34 cellular contexts compared by ENCODE assay signal in the genomic region with DNA sequence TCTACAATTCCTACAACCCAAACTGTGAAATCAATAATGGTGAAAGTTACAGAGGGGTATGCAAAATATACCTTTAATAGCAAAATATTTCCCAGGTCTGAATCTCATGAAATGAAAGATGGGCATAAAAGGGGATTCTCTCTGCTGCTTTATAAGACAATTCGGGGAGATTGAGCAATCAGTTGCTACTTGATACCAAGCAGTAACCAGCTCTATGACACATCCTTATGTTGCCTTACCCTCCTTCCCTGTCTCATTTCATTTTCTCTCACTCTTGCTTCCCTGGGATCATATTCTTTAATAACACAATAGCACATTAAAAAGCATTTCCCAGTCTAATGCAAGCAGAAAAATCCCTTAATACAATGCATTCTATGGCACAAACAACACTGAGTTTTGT. TPM values are rescaled to one million over a fixed set of nuclear protein-coding genes. Genes with fewer than 3 reads are reported as not detected.
DNase-seq lines count a peak whose midpoint lies in the region; ATAC-seq, FAIRE-seq and TF ChIP-seq lines count a peak whose summit lies in the region.
"Had no signal": no experiment of that assay in that cellular context is flagged by ENCODE, and none has a peak within 500 bp of the region (broad histone marks: within the 10 kb centered on the region; RNA-seq: fewer than 3 reads in every experiment).

No MANE protein-coding gene starts in this region.

- ATAC-seq in mucosa of descending colon, result peak; percentile 49
- no peak for ATAC-seq in HG03045 (IDR thresholded peaks at IDR 0.05; ENCODE audit: unreplicated experiment)
- ATAC-seq: effector memory CD8-positive, alpha-beta T cell; gastroesophageal sphincter; lower lobe of right lung; natural killer cell treated with Interleukin-12 subunit alpha and Interleukin-12 subunit beta and Interleukin-15 and Interleukin-18, amount 100 ng/mL, for 72 hours; stimulated activated naive B cell treated with anti-CD40 and anti-IgM and Interleukin-4, amounts not matched to agents 10 μg/mL and 1 μg/mL and 100 μg/mL, for 72 hours; WTC11 had no signal

- H3K27ac ChIP-seq in RWPE1, result no peak overlapping the region
- no peak overlapping the region for H3K27ac ChIP-seq in uterus
- H3K27ac ChIP-seq: ascending aorta, gastroesophageal sphincter, hepatocyte, lower lobe of right lung, Peyer's patch, SJCRH30 had no signal

- peak; percentile 10 for DNase-seq in HTR-8/SVneo (ENCODE audit: insufficient read length, low spot score)
- DNase-seq in RWPE1 (ENCODE audit: low spot score), result peak; percentile 13
- DNase-seq in epithelial cell of esophagus (ENCODE audit: low read depth), result peak; percentile 60
- DNase-seq in mucosa of descending colon, result no peak
- DNase-seq in HT-29 (ENCODE audit: low spot score), result no peak
- DNase-seq in uterus, result no peak
- DNase-seq: activated CD4-positive, alpha-beta T cell treated with anti-CD3 and anti-CD28 coated beads, Interleukin-2, amount 10 ng/mL, durations not matched to agents 7 days and 5 days; activated gamma-delta T cell; activated naive CD8-positive, alpha-beta T cell treated with anti-CD3 and anti-CD28 coated beads for 36 hours; activated T-cell treated with anti-CD3 and anti-CD28 coated beads, Interleukin-2, amount 50 U/mL, for 1 hour; C1 segment of cervical spinal cord; central memory CD4-positive, alpha-beta T cell; DMS153; effector memory CD8-positive, alpha-beta T cell; erythroblast; H9; lower lobe of right lung; NCI-H1417 treated with DMSO at 0.1 percent for 48 hours; NCI-H2081; NCI-H345; NCI-H69; Peyer's patch; SJCRH30; small intestine; stimulated activated naive B cell treated with anti-CD40 and anti-IgM and Interleukin-4, amounts not matched to agents 10 μg/mL and 1 μg/mL and 100 μg/mL, for 72 hours; substantia nigra; T1000 had no signal

- H3K9me3 ChIP-seq in mucosa of descending colon (peaks cover 5% of the 10 kb centered on the region), uterus (no peaks in the 10 kb centered on the region)
- H3K9me3 ChIP-seq: lower lobe of right lung had no signal

- no peak for TF ChIP-seq CTCF in RWPE1 (conservative IDR thresholded peaks at IDR 0.05; ENCODE audit: low read depth)
- no peak for TF ChIP-seq CTCF in epithelial cell of esophagus (IDR thresholded peaks at IDR 0.05; ENCODE audit: insufficient read depth, low read depth, low read length, missing control alignments)
- TF ChIP-seq CTCF in mucosa of descending colon (IDR thresholded peaks at IDR 0.05), result no peak
- TF ChIP-seq CTCF in uterus (IDR thresholded peaks at IDR 0.05), result no peak

- H3K36me3 ChIP-seq in mucosa of descending colon (ENCODE audit: low read depth) (no peaks in the 10 kb centered on the region), uterus (no peaks in the 10 kb centered on the region)
- H3K36me3 ChIP-seq: ascending aorta, gastroesophageal sphincter, lower lobe of right lung, Peyer's patch, SJCRH30 had no signal

- H3K4me1 ChIP-seq in mucosa of descending colon (ENCODE audit: low read depth) (peaks cover 8% of the 10 kb centered on the region), uterus (no peaks in the 10 kb centered on the region)
- H3K4me1 ChIP-seq: ascending aorta, gastroesophageal sphincter, SJCRH30 had no signal

- POLR2A ChIA-PET in RWPE1 (lab: Yijun Ruan, JAX; ENCODE audit: low non-redundant PET), result no interaction called here

- intact Hi-C loops in mucosa of descending colon (cut with DNase I, micrococcal nuclease), result no loop called here
- intact Hi-C loops in uterus (cut with DNase I; ENCODE audit: low total_unique reads), result no loop called here

- no peak overlapping the region for H3K4me3 ChIP-seq in epithelial cell of esophagus (ENCODE audit: low read length)
- H3K4me3 ChIP-seq in mucosa of descending colon, result no peak overlapping the region
- H3K4me3 ChIP-seq in uterus, result no peak overlapping the region
- H3K4me3 ChIP-seq: ascending aorta, gastroesophageal sphincter, hepatocyte, lower lobe of right lung, Peyer's patch, SJCRH30 had no signal

- no peaks in the 10 kb centered on the region for H3K27me3 ChIP-seq in uterus
- H3K27me3 ChIP-seq: ascending aorta, gastroesophageal sphincter, hepatocyte, Peyer's patch, SJCRH30 had no signal

- no peak for TF ChIP-seq POLR2A in uterus (IDR thresholded peaks at IDR 0.05)

- CTCF ChIA-PET in RWPE1 (lab: Yijun Ruan, JAX), result no interaction called here

- no peak for FAIRE-seq in HTR-8/SVneo (lab: Jason Lieb, UNC)
- FAIRE-seq: GM12891, small intestine had no signal

RNA-seq across cellular contexts. Expression of a gene that starts 29.0 kb away (rescaled TPM):
- total RNA-seq in mucosa of descending colon (10 to 100 TPM in 2 of 3 donors, 1 to 10 TPM in 1; 6.9 to 16.5 (median 10.1) TPM), uterus (1 to 10 TPM; 1.5 to 6.6 (median 3.6) TPM)
- total RNA-seq in HT-29 (2014; rRNA removed; shearing (Covaris generic)), result 0.71 and 0.91 TPM in 2 replicates

Comparison
In these comparisons a context has a peak if more than half of its experiments do, and no peak if none do; other contexts are left out.
1. DNase-seq: peak in HTR-8/SVneo (single experiment), RWPE1 (single experiment) and epithelial cell of esophagus (single experiment); none in mucosa of descending colon (0 of 3), HT-29 (single experiment) and uterus (0 of 2).